Comparison of ENCODE assay signal across 1 cellular context in the genomic region with DNA sequence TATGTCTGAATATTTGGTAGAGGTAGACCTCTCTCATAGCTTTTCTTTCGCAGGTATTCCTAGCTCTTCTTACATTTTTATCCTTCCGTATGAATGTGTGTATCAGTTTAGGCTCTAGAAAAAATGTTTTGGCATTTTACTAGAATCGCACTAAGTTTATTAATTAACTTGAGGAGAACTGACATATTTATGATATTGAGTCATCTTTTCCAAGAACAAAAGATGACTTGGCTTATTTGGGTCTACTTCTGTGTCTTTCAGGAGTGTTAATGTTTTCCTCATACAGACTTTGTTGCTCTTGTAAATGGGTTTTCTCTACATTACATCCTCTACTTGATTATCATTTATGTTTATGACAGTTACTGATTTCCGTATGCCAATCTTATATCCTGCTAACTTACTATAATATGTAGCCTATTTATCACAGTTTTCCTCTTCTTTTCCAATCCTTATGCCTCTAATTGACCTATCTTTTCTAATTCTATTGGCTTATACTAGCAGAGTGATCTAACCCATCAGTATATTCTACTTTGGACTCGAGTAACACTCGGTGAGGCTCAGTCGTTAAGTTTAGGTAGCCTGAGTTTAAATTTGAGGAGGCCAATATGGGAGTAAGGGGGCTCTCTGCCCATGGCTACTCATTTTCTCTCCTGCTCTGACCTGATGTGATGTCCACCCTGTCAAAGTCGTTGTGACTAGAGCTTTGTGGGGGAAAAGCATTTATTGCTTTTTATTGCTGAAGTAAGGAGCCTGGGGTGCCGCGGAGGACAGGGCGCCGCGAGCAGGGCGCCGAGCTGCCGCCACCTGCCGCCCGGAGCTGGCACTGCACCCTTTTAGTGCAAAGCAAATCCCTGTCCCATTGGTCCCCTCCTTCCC.
TF ChIP-seq lines count a peak whose summit lies in the region.

No MANE protein-coding gene starts in this region.

TF ChIP-seq in GM23338, 12 proteins besides CTCF, POLR2A, EP300 and RAD21 (continued from another document):
- TF ChIP-seq, protein P1, sequence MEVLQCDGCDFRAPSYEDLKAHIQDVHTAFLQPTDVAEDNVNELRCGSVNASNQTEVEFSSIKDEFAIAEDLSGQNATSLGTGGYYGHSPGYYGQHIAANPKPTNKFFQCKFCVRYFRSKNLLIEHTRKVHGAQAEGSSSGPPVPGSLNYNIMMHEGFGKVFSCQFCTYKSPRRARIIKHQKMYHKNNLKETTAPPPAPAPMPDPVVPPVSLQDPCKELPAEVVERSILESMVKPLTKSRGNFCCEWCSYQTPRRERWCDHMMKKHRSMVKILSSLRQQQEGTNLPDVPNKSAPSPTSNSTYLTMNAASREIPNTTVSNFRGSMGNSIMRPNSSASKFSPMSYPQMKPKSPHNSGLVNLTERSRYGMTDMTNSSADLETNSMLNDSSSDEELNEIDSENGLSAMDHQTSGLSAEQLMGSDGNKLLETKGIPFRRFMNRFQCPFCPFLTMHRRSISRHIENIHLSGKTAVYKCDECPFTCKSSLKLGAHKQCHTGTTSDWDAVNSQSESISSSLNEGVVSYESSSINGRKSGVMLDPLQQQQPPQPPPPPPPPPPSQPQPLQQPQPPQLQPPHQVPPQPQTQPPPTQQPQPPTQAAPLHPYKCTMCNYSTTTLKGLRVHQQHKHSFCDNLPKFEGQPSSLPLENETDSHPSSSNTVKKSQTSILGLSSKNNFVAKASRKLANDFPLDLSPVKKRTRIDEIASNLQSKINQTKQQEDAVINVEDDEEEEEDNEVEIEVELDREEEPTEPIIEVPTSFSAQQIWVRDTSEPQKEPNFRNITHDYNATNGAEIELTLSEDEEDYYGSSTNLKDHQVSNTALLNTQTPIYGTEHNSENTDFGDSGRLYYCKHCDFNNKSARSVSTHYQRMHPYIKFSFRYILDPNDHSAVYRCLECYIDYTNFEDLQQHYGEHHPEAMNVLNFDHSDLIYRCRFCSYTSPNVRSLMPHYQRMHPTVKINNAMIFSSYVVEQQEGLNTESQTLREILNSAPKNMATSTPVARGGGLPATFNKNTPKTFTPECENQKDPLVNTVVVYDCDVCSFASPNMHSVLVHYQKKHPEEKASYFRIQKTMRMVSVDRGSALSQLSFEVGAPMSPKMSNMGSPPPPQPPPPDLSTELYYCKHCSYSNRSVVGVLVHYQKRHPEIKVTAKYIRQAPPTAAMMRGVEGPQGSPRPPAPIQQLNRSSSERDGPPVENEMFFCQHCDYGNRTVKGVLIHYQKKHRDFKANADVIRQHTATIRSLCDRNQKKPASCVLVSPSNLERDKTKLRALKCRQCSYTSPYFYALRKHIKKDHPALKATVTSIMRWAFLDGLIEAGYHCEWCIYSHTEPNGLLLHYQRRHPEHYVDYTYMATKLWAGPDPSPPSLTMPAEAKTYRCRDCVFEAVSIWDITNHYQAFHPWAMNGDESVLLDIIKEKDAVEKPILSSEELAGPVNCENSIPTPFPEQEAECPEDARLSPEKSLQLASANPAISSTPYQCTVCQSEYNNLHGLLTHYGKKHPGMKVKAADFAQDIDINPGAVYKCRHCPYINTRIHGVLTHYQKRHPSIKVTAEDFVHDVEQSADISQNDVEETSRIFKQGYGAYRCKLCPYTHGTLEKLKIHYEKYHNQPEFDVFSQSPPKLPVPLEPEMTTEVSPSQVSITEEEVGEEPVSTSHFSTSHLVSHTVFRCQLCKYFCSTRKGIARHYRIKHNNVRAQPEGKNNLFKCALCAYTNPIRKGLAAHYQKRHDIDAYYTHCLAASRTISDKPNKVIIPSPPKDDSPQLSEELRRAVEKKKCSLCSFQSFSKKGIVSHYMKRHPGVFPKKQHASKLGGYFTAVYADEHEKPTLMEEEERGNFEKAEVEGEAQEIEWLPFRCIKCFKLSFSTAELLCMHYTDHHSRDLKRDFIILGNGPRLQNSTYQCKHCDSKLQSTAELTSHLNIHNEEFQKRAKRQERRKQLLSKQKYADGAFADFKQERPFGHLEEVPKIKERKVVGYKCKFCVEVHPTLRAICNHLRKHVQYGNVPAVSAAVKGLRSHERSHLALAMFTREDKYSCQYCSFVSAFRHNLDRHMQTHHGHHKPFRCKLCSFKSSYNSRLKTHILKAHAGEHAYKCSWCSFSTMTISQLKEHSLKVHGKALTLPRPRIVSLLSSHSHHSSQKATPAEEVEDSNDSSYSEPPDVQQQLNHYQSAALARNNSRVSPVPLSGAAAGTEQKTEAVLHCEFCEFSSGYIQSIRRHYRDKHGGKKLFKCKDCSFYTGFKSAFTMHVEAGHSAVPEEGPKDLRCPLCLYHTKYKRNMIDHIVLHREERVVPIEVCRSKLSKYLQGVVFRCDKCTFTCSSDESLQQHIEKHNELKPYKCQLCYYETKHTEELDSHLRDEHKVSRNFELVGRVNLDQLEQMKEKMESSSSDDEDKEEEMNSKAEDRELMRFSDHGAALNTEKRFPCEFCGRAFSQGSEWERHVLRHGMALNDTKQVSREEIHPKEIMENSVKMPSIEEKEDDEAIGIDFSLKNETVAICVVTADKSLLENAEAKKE (CRISPR knock-in tag; IDR thresholded peaks at IDR 0.05), result no peak
